ENCODE assay signal across 1 cellular context in genomic region chr6:135655055-135655454, GRCh38.
TF ChIP-seq lines count a peak whose summit lies in the region.

No MANE protein-coding gene starts in this region.

TF ChIP-seq in IMR-90, 13 proteins besides CTCF, POLR2A, EP300 and RAD21:
- TF ChIP-seq CEBPB (IDR thresholded peaks at IDR 0.05; ENCODE audit: low read depth, low read length) = no peak
- no peak for TF ChIP-seq RCOR1 (IDR thresholded peaks at IDR 0.05; ENCODE audit: insufficient replicate concordance, low read length)
- TF ChIP-seq MAFK (IDR thresholded peaks at IDR 0.05; ENCODE audit: low read depth, low read length) = no peak
- no peak for TF ChIP-seq BHLHE40 (IDR thresholded peaks at IDR 0.05; ENCODE audit: low read depth, low read length)
- TF ChIP-seq, protein P1, sequence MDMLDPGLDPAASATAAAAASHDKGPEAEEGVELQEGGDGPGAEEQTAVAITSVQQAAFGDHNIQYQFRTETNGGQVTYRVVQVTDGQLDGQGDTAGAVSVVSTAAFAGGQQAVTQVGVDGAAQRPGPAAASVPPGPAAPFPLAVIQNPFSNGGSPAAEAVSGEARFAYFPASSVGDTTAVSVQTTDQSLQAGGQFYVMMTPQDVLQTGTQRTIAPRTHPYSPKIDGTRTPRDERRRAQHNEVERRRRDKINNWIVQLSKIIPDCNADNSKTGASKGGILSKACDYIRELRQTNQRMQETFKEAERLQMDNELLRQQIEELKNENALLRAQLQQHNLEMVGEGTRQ (IDR thresholded peaks at IDR 0.05; ENCODE audit: low read depth, low read length) = no peak
- TF ChIP-seq FOS (IDR thresholded peaks at IDR 0.05; ENCODE audit: low read depth, low read length) = no peak
- TF ChIP-seq CHD1 (IDR thresholded peaks at IDR 0.05; ENCODE audit: low read depth, low read length) = no peak
- TF ChIP-seq, protein P2, sequence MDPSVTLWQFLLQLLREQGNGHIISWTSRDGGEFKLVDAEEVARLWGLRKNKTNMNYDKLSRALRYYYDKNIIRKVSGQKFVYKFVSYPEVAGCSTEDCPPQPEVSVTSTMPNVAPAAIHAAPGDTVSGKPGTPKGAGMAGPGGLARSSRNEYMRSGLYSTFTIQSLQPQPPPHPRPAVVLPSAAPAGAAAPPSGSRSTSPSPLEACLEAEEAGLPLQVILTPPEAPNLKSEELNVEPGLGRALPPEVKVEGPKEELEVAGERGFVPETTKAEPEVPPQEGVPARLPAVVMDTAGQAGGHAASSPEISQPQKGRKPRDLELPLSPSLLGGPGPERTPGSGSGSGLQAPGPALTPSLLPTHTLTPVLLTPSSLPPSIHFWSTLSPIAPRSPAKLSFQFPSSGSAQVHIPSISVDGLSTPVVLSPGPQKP (IDR thresholded peaks at IDR 0.05; ENCODE audit: borderline replicate concordance, low read depth, low read length) = no peak
